ENCODE assay signal across 9 cellular contexts in genomic region chr6:2990932-2991506, GRCh38. TPM values are rescaled to one million over a fixed set of nuclear protein-coding genes. Genes with fewer than 3 reads are reported as not detected.
DNase-seq lines count a peak whose midpoint lies in the region; ATAC-seq, FAIRE-seq and TF ChIP-seq lines count a peak whose summit lies in the region.
"Had no signal": no experiment of that assay in that cellular context is flagged by ENCODE, and none has a peak within 500 bp of the region (broad histone marks: within the 10 kb centered on the region; RNA-seq: fewer than 3 reads in every experiment).

No MANE protein-coding gene starts in this region.

- H3K27ac ChIP-seq in C4-2B: peak overlapping the region; percentile 94
- no peak overlapping the region for H3K27ac ChIP-seq in OCI-LY1 (ENCODE audit: low read depth, low read length, poor library complexity, severe bottlenecking)
- H3K27ac ChIP-seq in H1 (ENCODE audit: low read depth, low read length): peak overlapping the region; percentile 99
- H3K27ac ChIP-seq in neuronal stem cell (replicated peaks; ENCODE audit: low read length): peak overlapping the region; percentile 100

- H2BK20ac ChIP-seq in H1 (ENCODE audit: low read length): no peak overlapping the region

- H2AK5ac ChIP-seq in H1 (ENCODE audit: low read depth, low read length) (no peak overlapping the region), neuronal stem cell (ENCODE audit: low read depth, low read length) (no peak overlapping the region)

- H3K9me2 ChIP-seq in OCI-LY1 (ENCODE audit: low read depth, low read length): no peaks in the 10 kb centered on the region

- no peak overlapping the region for H3K56ac ChIP-seq in H1 (replicated peaks; ENCODE audit: insufficient read length, low read depth, low read length)

- H3K36me3 ChIP-seq in OCI-LY1 (ENCODE audit: insufficient read depth, low read length): no peaks in the 10 kb centered on the region; the same call in 1 of the 2 replicates
- no peaks in the 10 kb centered on the region for H3K36me3 ChIP-seq in H1 (ENCODE audit: control insufficient read depth in 2 of 4, insufficient read depth in 4 of 4, low read length in 3 of 4)
- no peaks in the 10 kb centered on the region for H3K36me3 ChIP-seq in neuronal stem cell (replicated peaks in 1 of 2; ENCODE audit: control insufficient read depth in 2 of 2, insufficient read depth in 2 of 2, low read length in 2 of 2)

- H3K79me2 ChIP-seq in OCI-LY1 (ENCODE audit: insufficient read depth, low read length) (no peaks in the 10 kb centered on the region), H1 (ENCODE audit: control insufficient read depth in 1 of 2, insufficient read depth in 2 of 2, low read length in 2 of 2) (no peaks in the 10 kb centered on the region)

- H3K4me3 ChIP-seq in OCI-LY1 (ENCODE audit: low read depth, low read length, poor library complexity, severe bottlenecking): peak overlapping the region; percentile 72
- no peak overlapping the region for H3K4me3 ChIP-seq in H1 (ENCODE audit: extremely low read depth in 1 of 4, insufficient read depth in 2 of 4, low read depth in 3 of 4, low read length in 4 of 4)
- H3K4me3 ChIP-seq in neuronal stem cell (ENCODE audit: low read length in 2 of 2): no peak overlapping the region

- DNase-seq in H1 (ENCODE audit: low read depth in 1 of 2, low spot score in 2 of 2) (no peak), neuronal stem cell (ENCODE audit: low spot score) (no peak), NCI-H2171 treated with DMSO at 0.1 percent for 48 hours (lab: John Stamatoyannopoulos, UW) (no peak), left lobe of liver (ENCODE audit: low spot score) (no peak), LoVo (ENCODE audit: low spot score) (no peak)
- DNase-seq: T1000 had no signal

- no peaks in the 10 kb centered on the region for H3K9me3 ChIP-seq in OCI-LY1 (ENCODE audit: low read length)
- no peaks in the 10 kb centered on the region for H3K9me3 ChIP-seq in H1 (ENCODE audit: insufficient read depth in 2 of 2, low read depth in 1 of 2, low read length in 1 of 2)
- H3K9me3 ChIP-seq in neuronal stem cell (replicated peaks in 1 of 2; ENCODE audit: control insufficient read depth in 2 of 2, insufficient read depth in 1 of 2, low read depth in 1 of 2, low read length in 2 of 2): no peaks in the 10 kb centered on the region

- WGBS in H1 (ENCODE audit: extremely low coverage in 1 of 2, insufficient coverage in 1 of 2, insufficient read length in 1 of 2, insufficient replicate concordance in 2 of 2, low coverage in 1 of 2, low lambda C conversion rate in 2 of 2, missing lambda C conversion rate in 1 of 2), 2 experiments: 87% methylated on average over 10 of the region's 10 CpGs; no CpG with 5 or more reads in 1 of the 2 experiments
- WGBS in neuronal stem cell (ENCODE audit: extremely low coverage in 2 of 2, insufficient read length in 2 of 2, insufficient replicate concordance in 1 of 2), 2 donors: no CpG with 5 or more reads among the region's 10 CpGs

- POLR2A ChIA-PET in H1 (lab: Charles Lee; ENCODE audit: partially characterized antibody): interaction anchor here (0.9 to 5.0 kb wide), 15 partner anchors 10 to 237 kb away, joined by 3 to 47 read pairs (median 6); partner anchors contain the start of genes NQO2, RIPK1 and SERPINB6

- no peaks in the 10 kb centered on the region for H3K79me1 ChIP-seq in H1 (ENCODE audit: low read depth, low read length)
- no peaks in the 10 kb centered on the region for H3K79me1 ChIP-seq in neuronal stem cell (ENCODE audit: low read depth, low read length)

- H3K4me1 ChIP-seq in OCI-LY1 (ENCODE audit: insufficient read depth, low read length, severe bottlenecking) (peaks cover 18% of the 10 kb centered on the region), H1 (replicated peaks in 1 of 4; ENCODE audit: control insufficient read depth in 3 of 4, insufficient read depth in 4 of 4, low read length in 3 of 4) (peaks cover 7 to 24% (median 12%) of the 10 kb centered on the region in 4 experiments; a peak in 6 of 7 replicates), neuronal stem cell (ENCODE audit: control insufficient read depth in 2 of 2, insufficient read depth in 1 of 2, low read depth in 1 of 2, low read length in 2 of 2) (peaks cover 13 to 14% of the 10 kb centered on the region in 2 donors)

- H3K9ac ChIP-seq in OCI-LY1 (ENCODE audit: low read length): peak overlapping the region; percentile 64; the same call in 1 of the 2 replicates
- no peak overlapping the region for H3K9ac ChIP-seq in H1 (replicated peaks in 1 of 4; ENCODE audit: extremely low read depth in 1 of 4, low read depth in 3 of 4, low read length in 3 of 4)
- H3K9ac ChIP-seq in neuronal stem cell (ENCODE audit: low read depth, low read length, poor library complexity): no peak overlapping the region

- no peak overlapping the region for H2BK15ac ChIP-seq in H1 (ENCODE audit: low read length)
- H2BK15ac ChIP-seq in neuronal stem cell (ENCODE audit: low read length): no peak overlapping the region

- TF ChIP-seq RAD21 in H1 (IDR thresholded peaks at IDR 0.05 in 1 of 2, conservative IDR thresholded peaks at IDR 0.05 in 1 of 2; ENCODE audit: low read depth in 2 of 2, low read length in 2 of 2): no peak

- no peak overlapping the region for H3K23ac ChIP-seq in H1 (ENCODE audit: insufficient read length)
- H3K23ac ChIP-seq in neuronal stem cell (ENCODE audit: low read depth, low read length, poor library complexity): no peak overlapping the region

- CTCF ChIA-PET in H1 (lab: Charles Lee; ENCODE audit: partially characterized antibody): interaction anchor here (0.8 to 7.3 kb wide), 11 partner anchors 19 to 260 kb away, joined by 3 to 142 read pairs (median 4); no protein-coding TSS in a partner anchor

- peaks cover 4% of the 10 kb centered on the region for H3K23me2 ChIP-seq in H1 (ENCODE audit: low read depth, low read length)

- no peak overlapping the region for H2BK120ac ChIP-seq in H1 (replicated peaks; ENCODE audit: low read depth, low read length)
- no peak overlapping the region for H2BK120ac ChIP-seq in neuronal stem cell (ENCODE audit: low read depth, low read length)

- peak overlapping the region; percentile 71; the same call in 1 of the 2 replicates for H3K18ac ChIP-seq in H1 (ENCODE audit: extremely low read depth, low read length)
- no peak overlapping the region for H3K18ac ChIP-seq in neuronal stem cell (ENCODE audit: low read length)

- H2BK12ac ChIP-seq in H1 (ENCODE audit: low read depth, low read length): no peak overlapping the region; the same call in 1 of the 2 replicates
- H2BK12ac ChIP-seq in neuronal stem cell (ENCODE audit: low read length): no peak overlapping the region

- no peak for TF ChIP-seq POLR2A in H1 (IDR thresholded peaks at IDR 0.05; ENCODE audit: control extremely low read depth in 1 of 2, low read depth in 2 of 2, low read length in 2 of 2)

- H3K4me2 ChIP-seq in OCI-LY1 (ENCODE audit: low read length) (peak overlapping the region; percentile 75), H1 (ENCODE audit: insufficient read depth in 1 of 2, low read depth in 2 of 2, low read length in 2 of 2) (peak overlapping the region in 1 of 2 experiments; percentile 88; a peak in 2 of 4 replicates), neuronal stem cell (ENCODE audit: insufficient read depth, low read length, poor library complexity, severe bottlenecking) (no peak overlapping the region)

- FAIRE-seq in H1 (lab: Jason Lieb, UNC): no peak

- H4K91ac ChIP-seq in H1 (replicated peaks; ENCODE audit: insufficient read length, low read length) (no peak overlapping the region), neuronal stem cell (ENCODE audit: low read depth, low read length, poor library complexity) (no peak overlapping the region)

- no peak for TF ChIP-seq EP300 in H1 (IDR thresholded peaks at IDR 0.05; ENCODE audit: borderline replicate concordance in 1 of 2, low read depth in 2 of 2, low read length in 2 of 2)

- no peak for TF ChIP-seq CTCF in C4-2B (conservative IDR thresholded peaks at IDR 0.05)
- TF ChIP-seq CTCF in OCI-LY1 (IDR thresholded peaks at IDR 0.05; ENCODE audit: low read length): no peak
- no peak for TF ChIP-seq CTCF in H1 (IDR thresholded peaks at IDR 0.05; ENCODE audit: control extremely low read depth in 1 of 3, insufficient read depth in 1 of 3, low read depth in 1 of 3, low read length in 3 of 3)

- H4K8ac ChIP-seq in H1 (ENCODE audit: extremely low read depth, insufficient read depth, low read length): no peak overlapping the region
- no peak overlapping the region for H4K8ac ChIP-seq in neuronal stem cell (ENCODE audit: low read depth, low read length)

- H3K4ac ChIP-seq in H1 (replicated peaks; ENCODE audit: insufficient read length, low read depth, low read length): no peak overlapping the region
- no peak overlapping the region for H3K4ac ChIP-seq in neuronal stem cell (ENCODE audit: low read length)

- ATAC-seq in GM18861 (IDR thresholded peaks at IDR 0.05; ENCODE audit: unreplicated experiment) (no peak), left lobe of liver (no peak)

- H2BK5ac ChIP-seq in H1 (ENCODE audit: low read depth, low read length) (peak overlapping the region; percentile 96), neuronal stem cell (ENCODE audit: low read length) (no peak overlapping the region)

- H3K14ac ChIP-seq in H1 (ENCODE audit: insufficient read length) (no peak overlapping the region), neuronal stem cell (ENCODE audit: low read length) (no peak overlapping the region)

- H4K20me1 ChIP-seq in OCI-LY1 (ENCODE audit: insufficient read depth, low read length) (no peaks in the 10 kb centered on the region), H1 (replicated peaks in 1 of 2; ENCODE audit: control insufficient read depth in 1 of 2, insufficient read depth in 2 of 2, low read length in 2 of 2) (no peaks in the 10 kb centered on the region)

- H3K27me3 ChIP-seq in OCI-LY1 (ENCODE audit: insufficient read depth, low read length) (no peaks in the 10 kb centered on the region), H1 (replicated peaks in 1 of 4; ENCODE audit: control insufficient read depth in 3 of 4, extremely low read depth in 1 of 4, insufficient read depth in 3 of 4, low read length in 3 of 4) (no peaks in the 10 kb centered on the region), neuronal stem cell (ENCODE audit: control insufficient read depth in 3 of 3, insufficient read depth in 3 of 3, low read depth in 1 of 3, low read length in 3 of 3) (no peaks in the 10 kb centered on the region)

- no peak overlapping the region for H4K5ac ChIP-seq in H1 (ENCODE audit: insufficient read length, low read depth, low read length)

- no peaks in the 10 kb centered on the region for H3F3A ChIP-seq in OCI-LY1 (ENCODE audit: insufficient read depth, low read length)

- H2AFZ ChIP-seq in OCI-LY1 (ENCODE audit: low read length) (peak overlapping the region; percentile 19; the same call in 1 of the 2 replicates), H1 (ENCODE audit: low read length) (no peak overlapping the region), neuronal stem cell (ENCODE audit: low read length) (no peak overlapping the region)

RNA-seq across cellular contexts. Expression of gene NQO2, which starts 8.7 kb away (rescaled TPM):
- total RNA-seq in H1 (2021; fragmentation: NEBNext Ultra II Directional; extraction: Animal tissue kit (Norgen Biotek cat#: 25700)): 126 and 135 TPM in 2 replicates
- polyA plus RNA-seq in H1 (2011; rRNA removed): 135 and 168 TPM in 2 replicates
- polyA plus RNA-seq in H1 (2011; cell fraction: cytosol; rRNA removed): 159 TPM
- polyA plus RNA-seq in H1 (2011; cell fraction: nucleus; rRNA removed): 86.7 TPM
- 137 to 177 TPM (median 167 TPM) in 4 replicates for polyA plus RNA-seq in H1 (2012, experiment 1 of 2)
- 169 TPM for polyA plus RNA-seq in H1 (2012, experiment 2 of 2)
- 90.2 TPM for polyA plus RNA-seq in H1 (2013, experiment 1 of 2)
- polyA plus RNA-seq in H1 (2013, experiment 2 of 2): 97.3 TPM
- 98.2 and 115 TPM in 2 replicates for polyA minus RNA-seq in H1 (2011; rRNA and poly(A)+ RNA removed)
- polyA minus RNA-seq in H1 (2011; cell fraction: cytosol; rRNA and poly(A)+ RNA removed): 83.5 TPM
- polyA minus RNA-seq in H1 (2011; cell fraction: nucleus; rRNA and poly(A)+ RNA removed): 27.6 TPM
- 28.9 TPM for polyA plus RNA-seq in neuronal stem cell (2013, experiment 1 of 2)
- polyA plus RNA-seq in neuronal stem cell (2013, experiment 2 of 2): 28.0 TPM
- 62.7 TPM for total RNA-seq in left lobe of liver

RNA-seq across cellular contexts. Expression of gene SERPINB6, which starts 19.7 kb away (rescaled TPM):
- 29.4 and 31.2 TPM in 2 replicates for total RNA-seq in H1 (2021; fragmentation: NEBNext Ultra II Directional; extraction: Animal tissue kit (Norgen Biotek cat#: 25700))
- 27.2 and 29.5 TPM in 2 replicates for polyA plus RNA-seq in H1 (2011; rRNA removed)
- polyA plus RNA-seq in H1 (2011; cell fraction: cytosol; rRNA removed): 32.8 TPM
- polyA plus RNA-seq in H1 (2011; cell fraction: nucleus; rRNA removed): 24.9 TPM
- 27.7 to 33.6 TPM (median 29.1 TPM) in 4 replicates for polyA plus RNA-seq in H1 (2012, experiment 1 of 2)
- polyA plus RNA-seq in H1 (2012, experiment 2 of 2): 22.1 TPM
- 31.5 TPM for polyA plus RNA-seq in H1 (2013, experiment 1 of 2)
- 31.6 TPM for polyA plus RNA-seq in H1 (2013, experiment 2 of 2)
- polyA minus RNA-seq in H1 (2011; rRNA and poly(A)+ RNA removed): 13.3 and 15.1 TPM in 2 replicates
- polyA minus RNA-seq in H1 (2011; cell fraction: cytosol; rRNA and poly(A)+ RNA removed): 12.4 TPM
- polyA minus RNA-seq in H1 (2011; cell fraction: nucleus; rRNA and poly(A)+ RNA removed): 9.6 TPM
- 8.4 TPM for polyA plus RNA-seq in neuronal stem cell (2013, experiment 1 of 2)
- polyA plus RNA-seq in neuronal stem cell (2013, experiment 2 of 2): 9.3 TPM
- 31.8 TPM for total RNA-seq in left lobe of liver
